ENCODE assay signal across 8 cellular contexts in genomic region chr2:62874881-62875383, GRCh38.
"Had no signal": no experiment of that assay in that cellular context is flagged by ENCODE, and none has a peak within 500 bp of the region (broad histone marks: within the 10 kb centered on the region; RNA-seq: fewer than 3 reads in every experiment).

No MANE protein-coding gene starts in this region.

- FAIRE-seq: H54, K562 had no signal

- H3K4me3 Mint-ChIP-seq: H9 had no signal

- ATAC-seq: K562 had no signal

- H3K4me1 Mint-ChIP-seq: H9 had no signal

- H3K27ac Mint-ChIP-seq: H9 had no signal

- H3K4me3 ChIP-seq: GM23248, K562 had no signal

- H2AFZ ChIP-seq: GM23248 had no signal

- DNase-seq: GM23248, GOT3, H9, HCEC 1CT, IMR-90, KG1 had no signal

- H3K27ac ChIP-seq: GM23248 had no signal

- H3K9ac ChIP-seq: GM23248 had no signal
